12 cellular contexts compared by ENCODE assay signal in the genomic region with DNA sequence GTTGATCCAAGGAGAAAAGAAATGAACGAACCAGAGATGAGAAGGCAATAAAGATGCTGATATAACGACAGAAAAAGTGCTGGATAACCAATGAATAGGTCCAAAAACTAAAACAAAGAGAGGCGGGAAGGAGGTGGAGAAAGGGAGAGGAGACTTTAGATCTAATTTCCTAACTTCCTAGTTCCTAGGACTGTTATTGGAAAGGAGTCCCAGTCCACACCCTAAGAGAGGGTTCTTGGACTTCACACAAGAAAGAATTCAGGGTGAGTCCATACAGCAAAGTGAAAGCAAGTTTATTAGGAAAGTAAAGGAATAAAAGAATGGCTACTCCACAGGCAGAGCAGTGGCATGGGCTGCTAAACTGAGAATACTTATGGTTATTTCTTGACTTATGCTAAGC.
DNase-seq lines count a peak whose midpoint lies in the region; ATAC-seq and TF ChIP-seq lines count a peak whose summit lies in the region.
"Had no signal": no experiment of that assay in that cellular context is flagged by ENCODE, and none has a peak within 500 bp of the region (broad histone marks: within the 10 kb centered on the region; RNA-seq: fewer than 3 reads in every experiment).

No MANE protein-coding gene starts in this region.

- H3K9ac ChIP-seq in PC-3 (ENCODE audit: low read length) (no peak overlapping the region), neural progenitor cell (no peak overlapping the region)

- H2AFZ ChIP-seq in PC-3 (ENCODE audit: low read length) (peak overlapping the region; percentile 5; the same call in 1 of the 2 replicates), neural progenitor cell (replicated peaks) (peak overlapping the region; percentile 65)

- BruUV-seq in PC-3 (replicated peaks; lab: Mats Ljungman, UMichigan) = no TSS peak

- H3K27me3 ChIP-seq in PC-3 (ENCODE audit: low read length) = no peaks in the 10 kb centered on the region
- no peaks in the 10 kb centered on the region for H3K27me3 ChIP-seq in gastroesophageal sphincter
- no peaks in the 10 kb centered on the region for H3K27me3 ChIP-seq in neural progenitor cell
- H3K27me3 ChIP-seq: BE2C had no signal

- intact Hi-C loops in PC-3 (cut with micrococcal nuclease) = no loop called here

- H3K4me1 ChIP-seq in PC-3 (ENCODE audit: insufficient read depth, low read length) = no peaks in the 10 kb centered on the region
- peaks cover 0 to 2% (median 0%) of the 10 kb centered on the region in 3 donors for H3K4me1 ChIP-seq in gastroesophageal sphincter
- H3K4me1 ChIP-seq in neural progenitor cell = no peaks in the 10 kb centered on the region
- H3K4me1 ChIP-seq: BE2C, HAP-1 had no signal

- no peak for TF ChIP-seq CTCF in PC-3 (conservative IDR thresholded peaks at IDR 0.05; ENCODE audit: low read depth, low read length)
- TF ChIP-seq CTCF in gastroesophageal sphincter (IDR thresholded peaks at IDR 0.05) = no peak
- no peak for TF ChIP-seq CTCF in neural progenitor cell (IDR thresholded peaks at IDR 0.05)

- H3K4me3 Mint-ChIP-seq in neural progenitor cell = no peak overlapping the region
- H3K4me3 Mint-ChIP-seq: CD4-positive, alpha-beta memory T cell had no signal

- H3F3A ChIP-seq in PC-3 (ENCODE audit: low read length, unreplicated experiment) (no peaks in the 10 kb centered on the region), neural progenitor cell (ENCODE audit: low read depth) (no peaks in the 10 kb centered on the region)

- H3K9me3 ChIP-seq in PC-3 (ENCODE audit: low read length) (no peaks in the 10 kb centered on the region), gastroesophageal sphincter (no peaks in the 10 kb centered on the region), neural progenitor cell (ENCODE audit: low read depth) (peaks cover under 1% of the 10 kb centered on the region)
- H3K9me3 ChIP-seq: BE2C had no signal

- H4K20me1 ChIP-seq in PC-3 (ENCODE audit: low read length) (no peaks in the 10 kb centered on the region), neural progenitor cell (ENCODE audit: low read depth) (no peaks in the 10 kb centered on the region)

- no peaks in the 10 kb centered on the region for H3K36me3 Mint-ChIP-seq in neural progenitor cell
- H3K36me3 Mint-ChIP-seq: CD4-positive, alpha-beta memory T cell had no signal

- TF ChIP-seq EP300 in gastroesophageal sphincter (IDR thresholded peaks at IDR 0.05) = no peak

- no peaks in the 10 kb centered on the region for H3K9me2 ChIP-seq in PC-3 (replicated peaks; ENCODE audit: low read length)

- DNase-seq in PC-3 (no peak), neural progenitor cell (ENCODE audit: low spot score) (no peak), kidney tubule cell (ENCODE audit: low spot score) (no peak), hypothalamus (lab: John Stamatoyannopoulos, UW) (no peak)
- DNase-seq: BE2C; CD4-positive, alpha-beta memory T cell; DMS79 treated with DMSO at 0.1 percent for 48 hours; EL had no signal

- H3K27ac ChIP-seq in PC-3 (ENCODE audit: low read length) = no peak overlapping the region
- H3K27ac ChIP-seq in gastroesophageal sphincter = peak overlapping the region in 1 of 4 donors; percentile 5
- no peak overlapping the region for H3K27ac ChIP-seq in neural progenitor cell

- WGBS in gastroesophageal sphincter (ENCODE audit: low coverage in 1 of 2), 2 donors = 32 to 50% methylated on average over 2 to 3 of the region's 3 CpGs

- no peaks in the 10 kb centered on the region for H3K79me2 ChIP-seq in PC-3 (ENCODE audit: low read length)
- H3K79me2 ChIP-seq in neural progenitor cell (ENCODE audit: low read depth) = no peaks in the 10 kb centered on the region

- H3K4me3 ChIP-seq in PC-3 (ENCODE audit: low read length) (no peak overlapping the region), gastroesophageal sphincter (no peak overlapping the region), neural progenitor cell (no peak overlapping the region)
- H3K4me3 ChIP-seq: HAP-1 had no signal

- POLR2A ChIA-PET in PC-3 (lab: Charles Lee; ENCODE audit: unreplicated experiment) = no interaction called here

- H3K36me3 ChIP-seq in PC-3 (ENCODE audit: low read depth, low read length) = no peaks in the 10 kb centered on the region
- no peaks in the 10 kb centered on the region for H3K36me3 ChIP-seq in gastroesophageal sphincter
- no peaks in the 10 kb centered on the region for H3K36me3 ChIP-seq in neural progenitor cell
- H3K36me3 ChIP-seq: BE2C, HAP-1 had no signal

- no peak overlapping the region for H3K27ac Mint-ChIP-seq in neural progenitor cell
- H3K27ac Mint-ChIP-seq: CD4-positive, alpha-beta memory T cell had no signal

- CTCF ChIA-PET in PC-3 (lab: Charles Lee) = no interaction called here

- ATAC-seq in PC-3 (no peak), gastroesophageal sphincter (peak; percentile 28), GM21723 (IDR thresholded peaks at IDR 0.05; ENCODE audit: unreplicated experiment) (no peak), GM21528 (IDR thresholded peaks at IDR 0.05; ENCODE audit: low FRiP score, unreplicated experiment) (no peak)

- TF ChIP-seq POLR2A in gastroesophageal sphincter (IDR thresholded peaks at IDR 0.05) = no peak

- H3K27me3 Mint-ChIP-seq in neural progenitor cell (ENCODE audit: insufficient read depth, low read depth) = peaks cover 11% of the 10 kb centered on the region

- H3K4me1 Mint-ChIP-seq in neural progenitor cell = peaks cover 3% of the 10 kb centered on the region
- H3K4me1 Mint-ChIP-seq: CD4-positive, alpha-beta memory T cell had no signal

- peaks cover 12% of the 10 kb centered on the region for H3K9me3 Mint-ChIP-seq in neural progenitor cell

- H3K4me2 ChIP-seq in PC-3 (ENCODE audit: low read length) (no peak overlapping the region), neural progenitor cell (no peak overlapping the region)
